Comparison of ENCODE assay signal across 32 cellular contexts in genomic region chr10:113235505-113235904, GRCh38.
"Had no signal": no experiment of that assay in that cellular context is flagged by ENCODE, and none has a peak within 500 bp of the region (broad histone marks: within the 10 kb centered on the region; RNA-seq: fewer than 3 reads in every experiment).

No MANE protein-coding gene starts in this region.

- H3K9me3 Mint-ChIP-seq: activated CD4-positive, alpha-beta memory T cell treated with anti-CD3 and anti-CD28 coated beads, Interleukin-2, amount 10 ng/mL, durations not matched to agents 7 days and 5 days; activated naive CD4-positive, alpha-beta T cell treated with anti-CD3 and anti-CD28 coated beads, Interleukin-2, amount 10 ng/mL, durations not matched to agents 7 days and 5 days; activated naive CD8-positive, alpha-beta T cell treated with anti-CD3 and anti-CD28 coated beads, Interleukin-2, amount 10 ng/mL, durations not matched to agents 7 days and 5 days; activated T-cell treated with anti-CD3 and anti-CD28 coated beads, Interleukin-2, amount 50 U/mL, for 24 hours; endodermal cell; nephron; stimulated activated naive B cell treated with anti-CD40 and anti-IgM and Interleukin-4, amounts not matched to agents 10 μg/mL and 1 μg/mL and 100 μg/mL, for 72 hours; T-helper 1 cell treated with Interleukin-12 subunit alpha and Interleukin-12 subunit beta and Interleukin-4 antibody, amounts not matched to agents 30 μg/mL and 1 μg/mL, for 36 hours had no signal

- H3K27ac Mint-ChIP-seq: activated CD4-positive, alpha-beta memory T cell treated with anti-CD3 and anti-CD28 coated beads, Interleukin-2, amount 10 ng/mL, durations not matched to agents 7 days and 5 days; activated naive CD4-positive, alpha-beta T cell treated with anti-CD3 and anti-CD28 coated beads, Interleukin-2, amount 10 ng/mL, durations not matched to agents 7 days and 5 days; activated naive CD8-positive, alpha-beta T cell treated with anti-CD3 and anti-CD28 coated beads, Interleukin-2, amount 10 ng/mL, durations not matched to agents 7 days and 5 days; activated T-cell treated with anti-CD3 and anti-CD28 coated beads, Interleukin-2, amount 50 U/mL, for 24 hours; endodermal cell; nephron; stimulated activated naive B cell treated with anti-CD40 and anti-IgM and Interleukin-4, amounts not matched to agents 10 μg/mL and 1 μg/mL and 100 μg/mL, for 72 hours; T-helper 1 cell treated with Interleukin-12 subunit alpha and Interleukin-12 subunit beta and Interleukin-4 antibody, amounts not matched to agents 30 μg/mL and 1 μg/mL, for 36 hours had no signal

- H3K27ac ChIP-seq: ascending aorta, brain microvascular endothelial cell, esophagus squamous epithelium, neutrophil, pancreas, prostate gland, stomach, tibial artery, WERI-Rb-1 had no signal

- H3K27me3 ChIP-seq: ascending aorta, brain microvascular endothelial cell, esophagus squamous epithelium, neutrophil, pancreas, stomach, tibial artery had no signal

- H3K4me3 Mint-ChIP-seq: activated CD4-positive, alpha-beta memory T cell treated with anti-CD3 and anti-CD28 coated beads, Interleukin-2, amount 10 ng/mL, durations not matched to agents 7 days and 5 days; activated naive CD4-positive, alpha-beta T cell treated with anti-CD3 and anti-CD28 coated beads, Interleukin-2, amount 10 ng/mL, durations not matched to agents 7 days and 5 days; activated naive CD8-positive, alpha-beta T cell treated with anti-CD3 and anti-CD28 coated beads, Interleukin-2, amount 10 ng/mL, durations not matched to agents 7 days and 5 days; activated T-cell treated with anti-CD3 and anti-CD28 coated beads, Interleukin-2, amount 50 U/mL, for 24 hours; endodermal cell; nephron; stimulated activated naive B cell treated with anti-CD40 and anti-IgM and Interleukin-4, amounts not matched to agents 10 μg/mL and 1 μg/mL and 100 μg/mL, for 72 hours; T-helper 1 cell treated with Interleukin-12 subunit alpha and Interleukin-12 subunit beta and Interleukin-4 antibody, amounts not matched to agents 30 μg/mL and 1 μg/mL, for 36 hours had no signal

- ATAC-seq: activated CD4-positive, CD25-positive, alpha-beta regulatory T cell treated with anti-CD3 and anti-CD28 coated beads, Interleukin-2, amount 50 U/mL, for 24 hours; stimulated activated naive B cell treated with anti-CD40 and anti-IgM and Interleukin-4, amounts not matched to agents 10 μg/mL and 1 μg/mL and 100 μg/mL, for 72 hours had no signal

- H3K4me3 ChIP-seq: ascending aorta, esophagus squamous epithelium, lung, pancreas, prostate gland, stomach, tibial artery had no signal

- H3K36me3 ChIP-seq: ascending aorta, brain microvascular endothelial cell, esophagus squamous epithelium, neutrophil, pancreas, prostate gland, stomach, tibial artery, WERI-Rb-1 had no signal

- H3K36me3 Mint-ChIP-seq: activated naive CD4-positive, alpha-beta T cell treated with anti-CD3 and anti-CD28 coated beads, Interleukin-2, amount 10 ng/mL, durations not matched to agents 7 days and 5 days; activated naive CD8-positive, alpha-beta T cell treated with anti-CD3 and anti-CD28 coated beads, Interleukin-2, amount 10 ng/mL, durations not matched to agents 7 days and 5 days; stimulated activated naive B cell treated with anti-CD40 and anti-IgM and Interleukin-4, amounts not matched to agents 10 μg/mL and 1 μg/mL and 100 μg/mL, for 72 hours had no signal

- H3K27me3 Mint-ChIP-seq: activated CD4-positive, alpha-beta memory T cell treated with anti-CD3 and anti-CD28 coated beads, Interleukin-2, amount 10 ng/mL, durations not matched to agents 7 days and 5 days had no signal

- H3K9me3 ChIP-seq: ascending aorta, esophagus squamous epithelium, neutrophil, pancreas, prostate gland, stomach, tibial artery had no signal

- H3K4me1 ChIP-seq: ascending aorta, esophagus squamous epithelium, pancreas, prostate gland, stomach, tibial artery had no signal

- H3K4me1 Mint-ChIP-seq: activated CD4-positive, alpha-beta memory T cell treated with anti-CD3 and anti-CD28 coated beads, Interleukin-2, amount 10 ng/mL, durations not matched to agents 7 days and 5 days; activated naive CD4-positive, alpha-beta T cell treated with anti-CD3 and anti-CD28 coated beads, Interleukin-2, amount 10 ng/mL, durations not matched to agents 7 days and 5 days; activated naive CD8-positive, alpha-beta T cell treated with anti-CD3 and anti-CD28 coated beads, Interleukin-2, amount 10 ng/mL, durations not matched to agents 7 days and 5 days; nephron had no signal

- DNase-seq: activated CD4-positive, alpha-beta memory T cell treated with anti-CD3 and anti-CD28 coated beads, Interleukin-2, amount 10 ng/mL, durations not matched to agents 7 days and 5 days; activated CD4-positive, alpha-beta T cell treated with anti-CD3 and anti-CD28 coated beads for 48 hours; activated CD8-positive, alpha-beta memory T cell treated with anti-CD3 and anti-CD28 coated beads, Interleukin-2, amount 50 U/mL, for 48 hours; activated gamma-delta T cell; activated naive CD4-positive, alpha-beta T cell treated with anti-CD3 and anti-CD28 coated beads, Interleukin-2, amount 10 ng/mL, durations not matched to agents 7 days and 5 days; activated naive CD8-positive, alpha-beta T cell treated with anti-CD3 and anti-CD28 coated beads, Interleukin-2, amount 10 ng/mL, durations not matched to agents 7 days and 5 days; activated T-cell treated with anti-CD3 and anti-CD28 coated beads, Interleukin-2, amount 50 U/mL, for 24 hours; brain microvascular endothelial cell; caudate nucleus; endodermal cell; esophagus squamous epithelium; glutamatergic neuron; islet precursor cell; left cardiac atrium; mesendoderm; pancreas; retina; stimulated activated CD4-positive, alpha-beta T cell treated with anti-CD3 and anti-CD28 coated beads, Interleukin-15, amount 100 ng/mL, for 24 hours; stimulated activated CD4-positive, alpha-beta T cell treated with anti-CD3 and anti-CD28 coated beads, Interleukin-2, amount 100 ng/mL, for 24 hours; stimulated activated naive B cell treated with anti-CD40 and anti-IgM and Interleukin-4, amounts not matched to agents 10 μg/mL and 1 μg/mL and 100 μg/mL, for 72 hours; stomach; SW 1271; T-helper 9 cell; WERI-Rb-1 had no signal
